ENCODE assay signal across 20 cellular contexts in the genomic region with DNA sequence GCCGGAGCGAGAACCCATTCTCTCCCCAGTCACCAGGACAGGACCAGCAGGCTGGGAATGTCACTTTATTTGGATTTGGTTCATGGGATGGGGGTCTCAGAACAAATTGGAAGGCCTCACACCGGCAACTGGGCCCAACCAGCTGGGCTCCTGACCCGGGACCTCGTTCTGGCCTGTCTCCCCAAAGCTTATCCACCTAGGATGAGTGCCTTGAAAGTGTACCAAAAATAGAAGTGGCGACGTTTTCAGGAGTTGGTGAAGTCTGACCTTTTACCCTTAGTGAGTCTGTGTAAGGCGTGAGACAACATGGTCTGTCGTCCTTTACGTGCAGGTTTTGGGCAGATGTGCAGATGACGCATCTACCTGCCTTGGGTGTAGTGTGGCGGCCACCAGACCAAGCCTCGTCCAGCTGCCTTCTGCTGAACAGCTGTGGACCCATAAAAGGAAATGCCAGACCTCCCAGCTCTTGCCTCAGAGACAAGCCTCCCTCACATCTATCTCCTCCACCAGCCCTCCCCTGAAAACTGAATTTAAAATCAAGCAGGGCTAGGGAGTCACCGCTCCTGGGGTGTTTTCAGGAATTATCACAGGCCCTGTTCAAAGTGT.
"Had no signal": no experiment of that assay in that cellular context is flagged by ENCODE, and none has a peak within 500 bp of the region (broad histone marks: within the 10 kb centered on the region; RNA-seq: fewer than 3 reads in every experiment).

No MANE protein-coding gene starts in this region.

- ATAC-seq: gastroesophageal sphincter; naive thymus-derived CD4-positive, alpha-beta T cell; stimulated activated memory B cell treated with anti-CD40 and anti-IgM and Interleukin-4, amounts not matched to agents 10 μg/mL and 1 μg/mL and 100 μg/mL, for 72 hours had no signal

- H3K4me3 ChIP-seq: esophagus squamous epithelium, gastroesophageal sphincter, prostate gland, right lobe of liver, spleen, tibial nerve had no signal

- H3K9me3 Mint-ChIP-seq: stimulated activated naive CD8-positive, alpha-beta T cell treated with anti-CD3 and anti-CD28 coated beads, Interleukin-15, Interleukin-2, amounts not matched to agents 100 ng/mL and 50 ng/mL, for 24 hours had no signal

- H3K27me3 ChIP-seq: right lobe of liver, tibial nerve had no signal

- H3K4me3 Mint-ChIP-seq: naive thymus-derived CD4-positive, alpha-beta T cell; nephron progenitor cell; stimulated activated memory B cell treated with anti-CD40 and anti-IgM and Interleukin-4, amounts not matched to agents 10 μg/mL and 1 μg/mL and 100 μg/mL, for 72 hours; stimulated activated naive CD8-positive, alpha-beta T cell treated with anti-CD3 and anti-CD28 coated beads, Interleukin-15, Interleukin-2, amounts not matched to agents 100 ng/mL and 50 ng/mL, for 24 hours had no signal

- H3K4me1 Mint-ChIP-seq: naive thymus-derived CD4-positive, alpha-beta T cell had no signal

- H3K36me3 ChIP-seq: esophagus squamous epithelium, gastroesophageal sphincter, prostate gland, right lobe of liver, spleen, tibial nerve had no signal

- H3K4me1 ChIP-seq: parathyroid adenoma, prostate gland had no signal

- DNase-seq: effector memory CD4-positive, alpha-beta T cell; esophagus squamous epithelium; foreskin fibroblast; glutamatergic neuron; kidney; left cardiac atrium; mesendoderm; naive thymus-derived CD4-positive, alpha-beta T cell; nephron progenitor cell; right lobe of liver; spleen; stimulated activated CD4-positive, alpha-beta T cell treated with anti-CD3 and anti-CD28 coated beads, Interleukin-15, amount 100 ng/mL, for 24 hours; stimulated activated CD4-positive, alpha-beta T cell treated with anti-CD3 and anti-CD28 coated beads, Interleukin-1b, Interleukin-23, amount 100 ng/mL, for 48 hours; stimulated activated CD4-positive, alpha-beta T cell treated with anti-CD3 and anti-CD28 coated beads, Interleukin-4, amount 100 ng/mL, for 24 hours had no signal

- H3K9me3 ChIP-seq: prostate gland had no signal

- H3K36me3 Mint-ChIP-seq: naive thymus-derived CD4-positive, alpha-beta T cell had no signal

- H3K27ac ChIP-seq: esophagus squamous epithelium, gastroesophageal sphincter, parathyroid adenoma, prostate gland, right lobe of liver, spleen, tibial nerve had no signal

- H3K27ac Mint-ChIP-seq: naive thymus-derived CD4-positive, alpha-beta T cell; nephron progenitor cell; stimulated activated memory B cell treated with anti-CD40 and anti-IgM and Interleukin-4, amounts not matched to agents 10 μg/mL and 1 μg/mL and 100 μg/mL, for 72 hours; stimulated activated naive CD8-positive, alpha-beta T cell treated with anti-CD3 and anti-CD28 coated beads, Interleukin-15, Interleukin-2, amounts not matched to agents 100 ng/mL and 50 ng/mL, for 24 hours had no signal
